Comparison of ENCODE assay signal across 1 cellular context in the genomic region with DNA sequence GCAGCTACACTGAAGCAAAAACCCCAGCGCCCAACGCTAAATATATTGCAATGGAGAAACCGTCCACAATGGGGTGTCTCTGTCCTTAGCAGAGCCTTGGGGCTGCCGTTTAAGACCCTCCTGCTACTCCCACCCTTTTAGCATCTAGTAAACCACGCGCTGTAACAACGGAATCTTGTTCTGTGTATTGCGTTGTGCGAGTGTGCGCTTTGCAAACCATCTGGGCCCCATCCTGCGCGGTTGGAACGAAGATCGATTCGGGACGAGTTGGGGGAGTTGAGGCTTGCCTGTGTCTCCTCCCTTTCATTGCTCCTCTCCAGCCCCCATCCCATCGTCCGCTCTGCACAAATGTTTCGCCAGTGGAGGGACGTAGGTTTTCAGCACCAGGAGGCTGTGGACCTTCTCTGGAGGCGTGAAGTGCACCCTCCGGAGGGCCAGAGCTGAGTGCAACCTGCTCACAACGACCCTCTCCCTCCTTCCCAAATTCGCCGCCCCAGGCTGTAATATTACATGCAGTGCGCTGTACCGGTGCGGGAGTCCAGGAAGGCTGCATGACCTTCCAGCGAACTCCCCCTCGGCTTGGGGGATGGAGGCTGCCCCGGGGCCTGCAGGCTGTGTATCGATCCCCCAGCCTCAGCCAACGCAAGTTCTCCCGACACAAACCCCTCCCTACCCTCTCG.
TF ChIP-seq lines count a peak whose summit lies in the region.

No MANE protein-coding gene starts in this region.

TF ChIP-seq in SK-N-SH treated with all-trans-retinoic acid at 6 μM for 48 hours, 23 proteins besides CTCF, POLR2A, EP300 and RAD21 (continued from another document):
- TF ChIP-seq TSHZ2 (CRISPR knock-in tag; IDR thresholded peaks at IDR 0.05) = no peak
- TF ChIP-seq SNAI2 (CRISPR knock-in tag; IDR thresholded peaks at IDR 0.05) = no peak
- TF ChIP-seq, protein P1, sequence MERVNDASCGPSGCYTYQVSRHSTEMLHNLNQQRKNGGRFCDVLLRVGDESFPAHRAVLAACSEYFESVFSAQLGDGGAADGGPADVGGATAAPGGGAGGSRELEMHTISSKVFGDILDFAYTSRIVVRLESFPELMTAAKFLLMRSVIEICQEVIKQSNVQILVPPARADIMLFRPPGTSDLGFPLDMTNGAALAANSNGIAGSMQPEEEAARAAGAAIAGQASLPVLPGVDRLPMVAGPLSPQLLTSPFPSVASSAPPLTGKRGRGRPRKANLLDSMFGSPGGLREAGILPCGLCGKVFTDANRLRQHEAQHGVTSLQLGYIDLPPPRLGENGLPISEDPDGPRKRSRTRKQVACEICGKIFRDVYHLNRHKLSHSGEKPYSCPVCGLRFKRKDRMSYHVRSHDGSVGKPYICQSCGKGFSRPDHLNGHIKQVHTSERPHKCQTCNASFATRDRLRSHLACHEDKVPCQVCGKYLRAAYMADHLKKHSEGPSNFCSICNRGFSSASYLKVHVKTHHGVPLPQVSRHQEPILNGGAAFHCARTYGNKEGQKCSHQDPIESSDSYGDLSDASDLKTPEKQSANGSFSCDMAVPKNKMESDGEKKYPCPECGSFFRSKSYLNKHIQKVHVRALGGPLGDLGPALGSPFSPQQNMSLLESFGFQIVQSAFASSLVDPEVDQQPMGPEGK (CRISPR knock-in tag; IDR thresholded peaks at IDR 0.05; ENCODE audit: borderline replicate concordance) = no peak
- TF ChIP-seq ZFP30 (CRISPR knock-in tag; IDR thresholded peaks at IDR 0.05) = no peak
- TF ChIP-seq ZNF70 (CRISPR knock-in tag; IDR thresholded peaks at IDR 0.05) = no peak
- no peak for TF ChIP-seq TCF4 (CRISPR knock-in tag; IDR thresholded peaks at IDR 0.05; ENCODE audit: borderline replicate concordance)
- no peak for TF ChIP-seq CSDC2 (CRISPR knock-in tag; IDR thresholded peaks at IDR 0.05)
TF ChIP-seq in SK-N-SH treated with all-trans-retinoic acid at 6 μM for 48 hours: peak in this region for 0.
